ENCODE assay signal across 1 cellular context in the genomic region with DNA sequence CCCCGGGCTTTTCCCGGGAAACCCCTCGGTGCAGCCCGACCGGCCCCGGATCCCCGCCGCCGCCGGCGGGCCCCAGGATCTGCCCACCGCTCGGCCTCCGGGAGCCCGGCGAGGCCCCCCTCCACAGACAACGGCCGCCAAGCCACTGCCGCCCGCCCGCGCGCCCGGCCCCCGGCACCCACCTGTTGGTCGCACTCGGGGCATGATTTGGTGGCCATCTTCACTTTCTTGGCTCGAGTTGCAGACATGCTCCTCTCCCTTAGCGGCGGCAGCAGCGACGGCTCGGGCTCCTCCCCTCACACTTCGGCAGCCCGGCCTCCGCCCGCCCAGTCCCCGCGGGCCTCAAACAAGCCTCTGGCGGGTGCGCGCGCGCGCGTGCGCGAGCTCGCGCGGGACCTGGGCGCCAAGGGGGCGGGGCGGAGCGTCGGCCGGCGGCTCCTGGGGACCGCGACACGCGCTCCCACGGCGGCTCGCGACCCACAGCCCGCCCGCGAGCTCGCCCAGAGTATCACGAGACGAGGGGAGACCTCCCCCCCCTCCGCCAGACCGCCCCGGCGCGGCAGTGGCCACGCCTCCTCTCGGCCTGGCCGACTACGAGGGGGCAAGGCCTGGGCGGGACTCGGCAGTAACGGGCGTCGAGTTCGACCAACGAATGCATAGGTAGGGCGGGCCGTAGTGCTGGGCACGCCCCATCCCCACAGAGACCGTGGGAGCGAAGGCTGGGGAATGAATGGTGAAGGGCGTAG.
TF ChIP-seq lines count a peak whose summit lies in the region.

A gene with protein sequence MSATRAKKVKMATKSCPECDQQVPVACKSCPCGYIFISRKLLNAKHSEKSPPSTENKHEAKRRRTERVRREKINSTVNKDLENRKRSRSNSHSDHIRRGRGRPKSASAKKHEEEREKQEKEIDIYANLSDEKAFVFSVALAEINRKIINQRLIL (minus strand): TSS at position 279 of the 746 bp plus-strand sequence. CDS start 31 bp downstream, at position 248.

TF ChIP-seq in HepG2, 621 proteins besides CTCF, POLR2A, EP300 and RAD21 (continued from another document and continues in another):
- TF ChIP-seq, protein P1, sequence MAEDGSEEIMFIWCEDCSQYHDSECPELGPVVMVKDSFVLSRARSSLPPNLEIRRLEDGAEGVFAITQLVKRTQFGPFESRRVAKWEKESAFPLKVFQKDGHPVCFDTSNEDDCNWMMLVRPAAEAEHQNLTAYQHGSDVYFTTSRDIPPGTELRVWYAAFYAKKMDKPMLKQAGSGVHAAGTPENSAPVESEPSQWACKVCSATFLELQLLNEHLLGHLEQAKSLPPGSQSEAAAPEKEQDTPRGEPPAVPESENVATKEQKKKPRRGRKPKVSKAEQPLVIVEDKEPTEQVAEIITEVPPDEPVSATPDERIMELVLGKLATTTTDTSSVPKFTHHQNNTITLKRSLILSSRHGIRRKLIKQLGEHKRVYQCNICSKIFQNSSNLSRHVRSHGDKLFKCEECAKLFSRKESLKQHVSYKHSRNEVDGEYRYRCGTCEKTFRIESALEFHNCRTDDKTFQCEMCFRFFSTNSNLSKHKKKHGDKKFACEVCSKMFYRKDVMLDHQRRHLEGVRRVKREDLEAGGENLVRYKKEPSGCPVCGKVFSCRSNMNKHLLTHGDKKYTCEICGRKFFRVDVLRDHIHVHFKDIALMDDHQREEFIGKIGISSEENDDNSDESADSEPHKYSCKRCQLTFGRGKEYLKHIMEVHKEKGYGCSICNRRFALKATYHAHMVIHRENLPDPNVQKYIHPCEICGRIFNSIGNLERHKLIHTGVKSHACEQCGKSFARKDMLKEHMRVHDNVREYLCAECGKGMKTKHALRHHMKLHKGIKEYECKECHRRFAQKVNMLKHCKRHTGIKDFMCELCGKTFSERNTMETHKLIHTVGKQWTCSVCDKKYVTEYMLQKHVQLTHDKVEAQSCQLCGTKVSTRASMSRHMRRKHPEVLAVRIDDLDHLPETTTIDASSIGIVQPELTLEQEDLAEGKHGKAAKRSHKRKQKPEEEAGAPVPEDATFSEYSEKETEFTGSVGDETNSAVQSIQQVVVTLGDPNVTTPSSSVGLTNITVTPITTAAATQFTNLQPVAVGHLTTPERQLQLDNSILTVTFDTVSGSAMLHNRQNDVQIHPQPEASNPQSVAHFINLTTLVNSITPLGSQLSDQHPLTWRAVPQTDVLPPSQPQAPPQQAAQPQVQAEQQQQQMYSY (CRISPR knock-in tag; IDR thresholded peaks at IDR 0.05), result peak; percentile 59; the same call in 1 of the 2 replicates
- TF ChIP-seq, protein P2, sequence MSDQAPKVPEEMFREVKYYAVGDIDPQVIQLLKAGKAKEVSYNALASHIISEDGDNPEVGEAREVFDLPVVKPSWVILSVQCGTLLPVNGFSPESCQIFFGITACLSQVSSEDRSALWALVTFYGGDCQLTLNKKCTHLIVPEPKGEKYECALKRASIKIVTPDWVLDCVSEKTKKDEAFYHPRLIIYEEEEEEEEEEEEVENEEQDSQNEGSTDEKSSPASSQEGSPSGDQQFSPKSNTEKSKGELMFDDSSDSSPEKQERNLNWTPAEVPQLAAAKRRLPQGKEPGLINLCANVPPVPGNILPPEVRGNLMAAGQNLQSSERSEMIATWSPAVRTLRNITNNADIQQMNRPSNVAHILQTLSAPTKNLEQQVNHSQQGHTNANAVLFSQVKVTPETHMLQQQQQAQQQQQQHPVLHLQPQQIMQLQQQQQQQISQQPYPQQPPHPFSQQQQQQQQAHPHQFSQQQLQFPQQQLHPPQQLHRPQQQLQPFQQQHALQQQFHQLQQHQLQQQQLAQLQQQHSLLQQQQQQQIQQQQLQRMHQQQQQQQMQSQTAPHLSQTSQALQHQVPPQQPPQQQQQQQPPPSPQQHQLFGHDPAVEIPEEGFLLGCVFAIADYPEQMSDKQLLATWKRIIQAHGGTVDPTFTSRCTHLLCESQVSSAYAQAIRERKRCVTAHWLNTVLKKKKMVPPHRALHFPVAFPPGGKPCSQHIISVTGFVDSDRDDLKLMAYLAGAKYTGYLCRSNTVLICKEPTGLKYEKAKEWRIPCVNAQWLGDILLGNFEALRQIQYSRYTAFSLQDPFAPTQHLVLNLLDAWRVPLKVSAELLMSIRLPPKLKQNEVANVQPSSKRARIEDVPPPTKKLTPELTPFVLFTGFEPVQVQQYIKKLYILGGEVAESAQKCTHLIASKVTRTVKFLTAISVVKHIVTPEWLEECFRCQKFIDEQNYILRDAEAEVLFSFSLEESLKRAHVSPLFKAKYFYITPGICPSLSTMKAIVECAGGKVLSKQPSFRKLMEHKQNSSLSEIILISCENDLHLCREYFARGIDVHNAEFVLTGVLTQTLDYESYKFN (CRISPR knock-in tag; conservative IDR thresholded peaks at IDR 0.05), result no peak
- peak; percentile 90; the same call in 1 of the 2 replicates for TF ChIP-seq KLF12 (CRISPR knock-in tag; IDR thresholded peaks at IDR 0.05; ENCODE audit: borderline replicate concordance)
- TF ChIP-seq, protein P3, sequence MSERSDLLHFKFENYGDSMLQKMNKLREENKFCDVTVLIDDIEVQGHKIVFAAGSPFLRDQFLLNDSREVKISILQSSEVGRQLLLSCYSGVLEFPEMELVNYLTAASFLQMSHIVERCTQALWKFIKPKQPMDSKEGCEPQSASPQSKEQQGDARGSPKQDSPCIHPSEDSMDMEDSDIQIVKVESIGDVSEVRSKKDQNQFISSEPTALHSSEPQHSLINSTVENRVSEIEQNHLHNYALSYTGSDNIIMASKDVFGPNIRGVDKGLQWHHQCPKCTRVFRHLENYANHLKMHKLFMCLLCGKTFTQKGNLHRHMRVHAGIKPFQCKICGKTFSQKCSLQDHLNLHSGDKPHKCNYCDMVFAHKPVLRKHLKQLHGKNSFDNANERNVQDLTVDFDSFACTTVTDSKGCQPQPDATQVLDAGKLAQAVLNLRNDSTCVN (CRISPR knock-in tag; IDR thresholded peaks at IDR 0.05; ENCODE audit: borderline replicate concordance), result peak; percentile 24; the same call in 1 of the 2 replicates
- TF ChIP-seq, protein P4, sequence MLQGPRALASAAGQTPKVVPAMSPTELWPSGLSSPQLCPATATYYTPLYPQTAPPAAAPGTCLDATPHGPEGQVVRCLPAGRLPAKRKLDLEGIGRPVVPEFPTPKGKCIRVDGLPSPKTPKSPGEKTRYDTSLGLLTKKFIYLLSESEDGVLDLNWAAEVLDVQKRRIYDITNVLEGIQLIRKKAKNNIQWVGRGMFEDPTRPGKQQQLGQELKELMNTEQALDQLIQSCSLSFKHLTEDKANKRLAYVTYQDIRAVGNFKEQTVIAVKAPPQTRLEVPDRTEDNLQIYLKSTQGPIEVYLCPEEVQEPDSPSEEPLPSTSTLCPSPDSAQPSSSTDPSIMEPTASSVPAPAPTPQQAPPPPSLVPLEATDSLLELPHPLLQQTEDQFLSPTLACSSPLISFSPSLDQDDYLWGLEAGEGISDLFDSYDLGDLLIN (CRISPR knock-in tag; IDR thresholded peaks at IDR 0.05; ENCODE audit: borderline replicate concordance), result no peak
- TF ChIP-seq, protein P5, sequence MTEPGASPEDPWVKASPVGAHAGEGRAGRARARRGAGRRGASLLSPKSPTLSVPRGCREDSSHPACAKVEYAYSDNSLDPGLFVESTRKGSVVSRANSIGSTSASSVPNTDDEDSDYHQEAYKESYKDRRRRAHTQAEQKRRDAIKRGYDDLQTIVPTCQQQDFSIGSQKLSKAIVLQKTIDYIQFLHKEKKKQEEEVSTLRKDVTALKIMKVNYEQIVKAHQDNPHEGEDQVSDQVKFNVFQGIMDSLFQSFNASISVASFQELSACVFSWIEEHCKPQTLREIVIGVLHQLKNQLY (CRISPR knock-in tag; IDR thresholded peaks at IDR 0.05), result no peak
- TF ChIP-seq, protein P6, sequence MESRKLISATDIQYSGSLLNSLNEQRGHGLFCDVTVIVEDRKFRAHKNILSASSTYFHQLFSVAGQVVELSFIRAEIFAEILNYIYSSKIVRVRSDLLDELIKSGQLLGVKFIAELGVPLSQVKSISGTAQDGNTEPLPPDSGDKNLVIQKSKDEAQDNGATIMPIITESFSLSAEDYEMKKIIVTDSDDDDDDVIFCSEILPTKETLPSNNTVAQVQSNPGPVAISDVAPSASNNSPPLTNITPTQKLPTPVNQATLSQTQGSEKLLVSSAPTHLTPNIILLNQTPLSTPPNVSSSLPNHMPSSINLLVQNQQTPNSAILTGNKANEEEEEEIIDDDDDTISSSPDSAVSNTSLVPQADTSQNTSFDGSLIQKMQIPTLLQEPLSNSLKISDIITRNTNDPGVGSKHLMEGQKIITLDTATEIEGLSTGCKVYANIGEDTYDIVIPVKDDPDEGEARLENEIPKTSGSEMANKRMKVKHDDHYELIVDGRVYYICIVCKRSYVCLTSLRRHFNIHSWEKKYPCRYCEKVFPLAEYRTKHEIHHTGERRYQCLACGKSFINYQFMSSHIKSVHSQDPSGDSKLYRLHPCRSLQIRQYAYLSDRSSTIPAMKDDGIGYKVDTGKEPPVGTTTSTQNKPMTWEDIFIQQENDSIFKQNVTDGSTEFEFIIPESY (CRISPR knock-in tag; IDR thresholded peaks at IDR 0.05), result 0 out of 2 replicates have a peak, but pooled peaks have one; percentile 35
- peak; percentile 36; the same call in 1 of the 2 replicates for TF ChIP-seq TBX2 (CRISPR knock-in tag; IDR thresholded peaks at IDR 0.05; ENCODE audit: borderline replicate concordance)
- TF ChIP-seq, protein P7, sequence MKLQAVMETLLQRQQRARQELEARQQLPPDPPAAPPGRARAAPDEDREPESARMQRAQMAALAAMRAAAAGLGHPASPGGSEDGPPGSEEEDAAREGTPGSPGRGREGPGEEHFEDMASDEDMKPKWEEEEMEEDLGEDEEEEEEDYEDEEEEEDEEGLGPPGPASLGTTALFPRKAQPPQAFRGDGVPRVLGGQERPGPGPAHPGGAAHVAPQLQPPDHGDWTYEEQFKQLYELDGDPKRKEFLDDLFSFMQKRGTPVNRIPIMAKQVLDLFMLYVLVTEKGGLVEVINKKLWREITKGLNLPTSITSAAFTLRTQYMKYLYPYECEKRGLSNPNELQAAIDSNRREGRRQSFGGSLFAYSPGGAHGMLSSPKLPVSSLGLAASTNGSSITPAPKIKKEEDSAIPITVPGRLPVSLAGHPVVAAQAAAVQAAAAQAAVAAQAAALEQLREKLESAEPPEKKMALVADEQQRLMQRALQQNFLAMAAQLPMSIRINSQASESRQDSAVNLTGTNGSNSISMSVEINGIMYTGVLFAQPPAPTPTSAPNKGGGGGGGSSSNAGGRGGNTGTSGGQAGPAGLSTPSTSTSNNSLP (IDR thresholded peaks at IDR 0.05; ENCODE audit: low read depth, low read length), result no peak
- TF ChIP-seq ZNF232 (CRISPR knock-in tag; IDR thresholded peaks at IDR 0.05; ENCODE audit: borderline replicate concordance), result no peak; the same call in 1 of the 2 replicates
- TF ChIP-seq, protein P8, sequence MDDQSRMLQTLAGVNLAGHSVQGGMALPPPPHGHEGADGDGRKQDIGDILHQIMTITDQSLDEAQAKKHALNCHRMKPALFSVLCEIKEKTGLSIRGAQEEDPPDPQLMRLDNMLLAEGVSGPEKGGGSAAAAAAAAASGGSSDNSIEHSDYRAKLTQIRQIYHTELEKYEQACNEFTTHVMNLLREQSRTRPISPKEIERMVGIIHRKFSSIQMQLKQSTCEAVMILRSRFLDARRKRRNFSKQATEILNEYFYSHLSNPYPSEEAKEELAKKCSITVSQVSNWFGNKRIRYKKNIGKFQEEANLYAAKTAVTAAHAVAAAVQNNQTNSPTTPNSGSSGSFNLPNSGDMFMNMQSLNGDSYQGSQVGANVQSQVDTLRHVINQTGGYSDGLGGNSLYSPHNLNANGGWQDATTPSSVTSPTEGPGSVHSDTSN (CRISPR knock-in tag; IDR thresholded peaks at IDR 0.05; ENCODE audit: borderline replicate concordance), result no peak
- TF ChIP-seq JUND (CRISPR knock-in tag; IDR thresholded peaks at IDR 0.05), result no peak
- TF ChIP-seq THAP11 (CRISPR knock-in tag; IDR thresholded peaks at IDR 0.05), result peak; percentile 55; the same call in 1 of the 2 replicates
- no peak for TF ChIP-seq RFX5 (IDR thresholded peaks at IDR 0.05; ENCODE audit: low read depth, low read length)
- TF ChIP-seq, protein P9, sequence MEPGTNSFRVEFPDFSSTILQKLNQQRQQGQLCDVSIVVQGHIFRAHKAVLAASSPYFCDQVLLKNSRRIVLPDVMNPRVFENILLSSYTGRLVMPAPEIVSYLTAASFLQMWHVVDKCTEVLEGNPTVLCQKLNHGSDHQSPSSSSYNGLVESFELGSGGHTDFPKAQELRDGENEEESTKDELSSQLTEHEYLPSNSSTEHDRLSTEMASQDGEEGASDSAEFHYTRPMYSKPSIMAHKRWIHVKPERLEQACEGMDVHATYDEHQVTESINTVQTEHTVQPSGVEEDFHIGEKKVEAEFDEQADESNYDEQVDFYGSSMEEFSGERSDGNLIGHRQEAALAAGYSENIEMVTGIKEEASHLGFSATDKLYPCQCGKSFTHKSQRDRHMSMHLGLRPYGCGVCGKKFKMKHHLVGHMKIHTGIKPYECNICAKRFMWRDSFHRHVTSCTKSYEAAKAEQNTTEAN (CRISPR knock-in tag; conservative IDR thresholded peaks at IDR 0.05), result peak; percentile 44; the same call in 1 of the 2 replicates
- peak; percentile 68; the same call in 1 of the 2 replicates for TF ChIP-seq TMF1 (CRISPR knock-in tag; IDR thresholded peaks at IDR 0.05; ENCODE audit: low read depth)
- no peak for TF ChIP-seq NFE2 (CRISPR knock-in tag; IDR thresholded peaks at IDR 0.05)
- peak; percentile 82 for TF ChIP-seq ZNF441 (CRISPR knock-in tag; IDR thresholded peaks at IDR 0.05; ENCODE audit: borderline replicate concordance)
- TF ChIP-seq ZFP62 (CRISPR knock-in tag; IDR thresholded peaks at IDR 0.05), result no peak
- TF ChIP-seq RBM39 (IDR thresholded peaks at IDR 0.05; ENCODE audit: low read depth, low read length, poor library complexity, severe bottlenecking), result no peak
- peak; percentile 85 for TF ChIP-seq RBFOX2 (IDR thresholded peaks at IDR 0.05; ENCODE audit: low read depth, low read length)
- TF ChIP-seq PHF5A (CRISPR knock-in tag; IDR thresholded peaks at IDR 0.05; ENCODE audit: low read depth, unreplicated experiment), result no peak
- peak; percentile 85 for TF ChIP-seq CHD2 (IDR thresholded peaks at IDR 0.05; ENCODE audit: low read depth, low read length)
- TF ChIP-seq ZNF775 (CRISPR knock-in tag; IDR thresholded peaks at IDR 0.05; ENCODE audit: borderline replicate concordance), result no peak
- no peak for TF ChIP-seq ZNF605 (CRISPR knock-in tag; IDR thresholded peaks at IDR 0.05)
- TF ChIP-seq ZNF652 (CRISPR knock-in tag; IDR thresholded peaks at IDR 0.05; ENCODE audit: borderline replicate concordance, low read depth), result no peak
- TF ChIP-seq ELF3 (CRISPR knock-in tag; IDR thresholded peaks at IDR 0.05), result peak; percentile 39; the same call in 1 of the 2 replicates
- TF ChIP-seq, protein P10, sequence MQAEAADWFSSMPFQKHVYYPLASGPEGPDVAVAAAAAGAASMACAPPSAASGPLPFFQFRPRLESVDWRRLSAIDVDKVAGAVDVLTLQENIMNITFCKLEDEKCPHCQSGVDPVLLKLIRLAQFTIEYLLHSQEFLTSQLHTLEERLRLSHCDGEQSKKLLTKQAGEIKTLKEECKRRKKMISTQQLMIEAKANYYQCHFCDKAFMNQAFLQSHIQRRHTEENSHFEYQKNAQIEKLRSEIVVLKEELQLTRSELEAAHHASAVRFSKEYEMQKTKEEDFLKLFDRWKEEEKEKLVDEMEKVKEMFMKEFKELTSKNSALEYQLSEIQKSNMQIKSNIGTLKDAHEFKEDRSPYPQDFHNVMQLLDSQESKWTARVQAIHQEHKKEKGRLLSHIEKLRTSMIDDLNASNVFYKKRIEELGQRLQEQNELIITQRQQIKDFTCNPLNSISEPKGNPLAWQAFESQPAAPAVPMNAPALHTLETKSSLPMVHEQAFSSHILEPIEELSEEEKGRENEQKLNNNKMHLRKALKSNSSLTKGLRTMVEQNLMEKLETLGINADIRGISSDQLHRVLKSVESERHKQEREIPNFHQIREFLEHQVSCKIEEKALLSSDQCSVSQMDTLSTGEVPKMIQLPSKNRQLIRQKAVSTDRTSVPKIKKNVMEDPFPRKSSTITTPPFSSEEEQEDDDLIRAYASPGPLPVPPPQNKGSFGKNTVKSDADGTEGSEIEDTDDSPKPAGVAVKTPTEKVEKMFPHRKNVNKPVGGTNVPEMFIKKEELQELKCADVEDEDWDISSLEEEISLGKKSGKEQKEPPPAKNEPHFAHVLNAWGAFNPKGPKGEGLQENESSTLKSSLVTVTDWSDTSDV (CRISPR knock-in tag; IDR thresholded peaks at IDR 0.05), result no peak
- 0 out of 2 replicates have a peak, but pooled peaks have one; percentile 44 for TF ChIP-seq ZNF598 (CRISPR knock-in tag; IDR thresholded peaks at IDR 0.05; ENCODE audit: borderline replicate concordance)
- peak; percentile 65; the same call in 1 of the 2 replicates for TF ChIP-seq ZNF790 (CRISPR knock-in tag; IDR thresholded peaks at IDR 0.05; ENCODE audit: borderline replicate concordance)
